11 cellular contexts compared by ENCODE assay signal in the genomic region with DNA sequence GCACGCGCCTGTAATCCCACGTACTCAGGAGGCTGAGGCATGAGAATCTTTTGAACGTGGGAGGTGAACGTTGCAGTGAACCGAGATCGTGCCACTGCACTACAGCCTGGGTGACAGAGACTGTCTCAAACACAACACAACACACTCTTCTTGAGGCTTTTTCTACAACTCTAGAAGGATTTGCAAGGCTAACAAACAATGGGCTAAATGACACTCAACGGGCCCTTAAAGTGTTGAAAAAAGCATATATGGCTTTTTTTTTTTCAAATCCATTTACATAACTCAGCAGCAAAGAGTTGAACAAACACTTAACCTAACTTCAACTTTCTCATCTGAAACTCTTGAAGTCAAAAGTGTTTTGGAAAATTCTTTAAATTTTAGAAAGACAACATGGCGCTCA. TPM values are rescaled to one million over a fixed set of nuclear protein-coding genes. Genes with fewer than 3 reads are reported as not detected.
DNase-seq lines count a peak whose midpoint lies in the region; ATAC-seq and TF ChIP-seq lines count a peak whose summit lies in the region.
"Had no signal": no experiment of that assay in that cellular context is flagged by ENCODE, and none has a peak within 500 bp of the region (broad histone marks: within the 10 kb centered on the region; RNA-seq: fewer than 3 reads in every experiment).

No MANE protein-coding gene starts in this region.

- H3K4me2 ChIP-seq in hepatocyte: no peak overlapping the region

- H3K36me3 ChIP-seq in HUES64 (ENCODE audit: insufficient read depth, low read length): peaks cover 47% of the 10 kb centered on the region
- no peaks in the 10 kb centered on the region for H3K36me3 ChIP-seq in hepatocyte (replicated peaks; ENCODE audit: insufficient read depth, low read depth)

- H3K36me3 Mint-ChIP-seq in natural killer cell treated with Interleukin-12 subunit alpha and Interleukin-12 subunit beta and Interleukin-15 and Interleukin-18, amount 100 ng/mL, for 72 hours: peaks cover 19% of the 10 kb centered on the region
- no peaks in the 10 kb centered on the region for H3K36me3 Mint-ChIP-seq in natural killer cell

- no peak overlapping the region for H3K4me3 Mint-ChIP-seq in natural killer cell treated with Interleukin-12 subunit alpha and Interleukin-12 subunit beta and Interleukin-15 and Interleukin-18, amount 100 ng/mL, for 72 hours
- no peak overlapping the region for H3K4me3 Mint-ChIP-seq in natural killer cell

- TF ChIP-seq CTCF in natural killer cell (IDR thresholded peaks at IDR 0.05): no peak
- no peak for TF ChIP-seq CTCF in hepatocyte (IDR thresholded peaks at IDR 0.05; ENCODE audit: poor library complexity)

- 97% methylated on average over 9 of the region's 9 CpGs for WGBS in HUES64
- 94% methylated on average over 9 of the region's 9 CpGs for WGBS in hepatocyte (ENCODE audit: low lambda C conversion rate, missing lambda C conversion rate)

- peak overlapping the region; percentile 77 to 90 for H3K27ac Mint-ChIP-seq in natural killer cell treated with Interleukin-12 subunit alpha and Interleukin-12 subunit beta and Interleukin-15 and Interleukin-18, amount 100 ng/mL, for 72 hours
- H3K27ac Mint-ChIP-seq in natural killer cell: no peak overlapping the region

- H3K9me3 Mint-ChIP-seq in natural killer cell treated with Interleukin-12 subunit alpha and Interleukin-12 subunit beta and Interleukin-15 and Interleukin-18, amount 100 ng/mL, for 72 hours: no peaks in the 10 kb centered on the region
- no peaks in the 10 kb centered on the region for H3K9me3 Mint-ChIP-seq in natural killer cell

- H3K4me3 ChIP-seq in HUES64 (ENCODE audit: low read length): no peak overlapping the region
- no peak overlapping the region for H3K4me3 ChIP-seq in hepatocyte

- no peaks in the 10 kb centered on the region for H3K27me3 Mint-ChIP-seq in natural killer cell treated with Interleukin-12 subunit alpha and Interleukin-12 subunit beta and Interleukin-15 and Interleukin-18, amount 100 ng/mL, for 72 hours
- no peaks in the 10 kb centered on the region for H3K27me3 Mint-ChIP-seq in natural killer cell (ENCODE audit: low read depth in 2 of 2)

- peak overlapping the region; percentile 88; the same call in 1 of the 2 replicates for H3K27ac ChIP-seq in HUES64 (ENCODE audit: low read depth, low read length)
- H3K27ac ChIP-seq in hepatocyte: peak overlapping the region; percentile 80

- H3K9me3 ChIP-seq in HUES64 (ENCODE audit: insufficient read depth, low read depth, low read length) (no peaks in the 10 kb centered on the region), hepatocyte (ENCODE audit: low read depth) (no peaks in the 10 kb centered on the region)

- no peaks in the 10 kb centered on the region for H3K9me2 ChIP-seq in hepatocyte (replicated peaks; ENCODE audit: insufficient read depth)

- H3K4me1 Mint-ChIP-seq in natural killer cell treated with Interleukin-12 subunit alpha and Interleukin-12 subunit beta and Interleukin-15 and Interleukin-18, amount 100 ng/mL, for 72 hours (ENCODE audit: low read depth in 2 of 2): peaks cover 23 to 26% of the 10 kb centered on the region in 2 donors
- peaks cover 5 to 6% of the 10 kb centered on the region in 2 donors for H3K4me1 Mint-ChIP-seq in natural killer cell

- H3K9ac ChIP-seq in HUES64 (ENCODE audit: low read depth, low read length): no peak overlapping the region

- DNase-seq in natural killer cell treated with Interleukin-12 subunit alpha and Interleukin-12 subunit beta and Interleukin-15 and Interleukin-18, amount 100 ng/mL, for 72 hours (ENCODE audit: low spot score): no peak
- DNase-seq in natural killer cell (no peak), hepatocyte (ENCODE audit: low spot score) (no peak), NCI-H446 treated with DMSO at 0.1 percent for 48 hours (lab: John Stamatoyannopoulos, UW) (no peak), ecto neural progenitor cell (ENCODE audit: low spot score) (no peak)
- no peak for DNase-seq in activated CD8-positive, alpha-beta memory T cell treated with anti-CD3 and anti-CD28 coated beads, Interleukin-2, amount 50 U/mL, for 4 hours
- DNase-seq: H7, KBM-7, NCI-H1694, NCI-H345 had no signal

- no peak overlapping the region for H2AFZ ChIP-seq in hepatocyte

- H3K79me2 ChIP-seq in hepatocyte: peaks cover 37% of the 10 kb centered on the region

- no peaks in the 10 kb centered on the region for H3K27me3 ChIP-seq in HUES64 (ENCODE audit: insufficient read depth, low read length)
- no peaks in the 10 kb centered on the region for H3K27me3 ChIP-seq in hepatocyte

- no peaks in the 10 kb centered on the region for H4K20me1 ChIP-seq in hepatocyte (ENCODE audit: insufficient read depth, poor library complexity, severe bottlenecking)

- intact Hi-C loops in natural killer cell (cut with micrococcal nuclease): no loop called here

- ATAC-seq in natural killer cell treated with Interleukin-12 subunit alpha and Interleukin-12 subunit beta and Interleukin-15 and Interleukin-18, amount 100 ng/mL, for 72 hours: no peak
- no peak for ATAC-seq in natural killer cell

- H3K4me1 ChIP-seq in HUES64 (ENCODE audit: insufficient read depth, low read length) (peaks cover 22% of the 10 kb centered on the region), hepatocyte (ENCODE audit: insufficient read depth) (peaks cover 18% of the 10 kb centered on the region)

RNA-seq across cellular contexts. Expression of a gene that starts 22.3 kb away (rescaled TPM):
- 10 to 100 TPM; 41.5 to 47.6 TPM for total RNA-seq in natural killer cell treated with Interleukin-12 subunit alpha and Interleukin-12 subunit beta and Interleukin-15 and Interleukin-18, amount 100 ng/mL, for 72 hours
- total RNA-seq in natural killer cell (10 to 100 TPM; 11.2 to 24.3 (median 19.4) TPM), hepatocyte (28.8 and 30.9 TPM in 2 replicates)
- 19.4 TPM for polyA plus RNA-seq in HUES64 (2013, experiment 1 of 2)
- 19.0 TPM for polyA plus RNA-seq in HUES64 (2013, experiment 2 of 2)
- 22.9 and 26.7 TPM in 2 replicates for polyA plus RNA-seq in hepatocyte

RNA-seq across cellular contexts. Expression of a gene that starts 54.9 kb away (rescaled TPM):
- total RNA-seq in natural killer cell treated with Interleukin-12 subunit alpha and Interleukin-12 subunit beta and Interleukin-15 and Interleukin-18, amount 100 ng/mL, for 72 hours: 100 to 1,000 TPM in 1 of 2 donors, 10 to 100 TPM in 1; 54.7 to 114 TPM
- total RNA-seq in natural killer cell (100 to 1,000 TPM in 2 of 3 donors, 10 to 100 TPM in 1; 95.0 to 116 (median 104) TPM), hepatocyte (31.5 and 62.5 TPM in 2 replicates)
- 37.1 TPM for polyA plus RNA-seq in HUES64 (2013, experiment 1 of 2)
- polyA plus RNA-seq in HUES64 (2013, experiment 2 of 2): 33.0 TPM
- polyA plus RNA-seq in hepatocyte: 23.5 and 26.9 TPM in 2 replicates

Comparison
In these comparisons a context has a peak if more than half of its experiments do, and no peak if none do; other contexts are left out.
1. H3K27ac Mint-ChIP-seq: peak in natural killer cell treated with Interleukin-12 subunit alpha and Interleukin-12 subunit beta and Interleukin-15 and Interleukin-18, amount 100 ng/mL, for 72 hours (2 of 2); none in natural killer cell (0 of 2).